ENCODE assay signal across 17 cellular contexts in the genomic region with DNA sequence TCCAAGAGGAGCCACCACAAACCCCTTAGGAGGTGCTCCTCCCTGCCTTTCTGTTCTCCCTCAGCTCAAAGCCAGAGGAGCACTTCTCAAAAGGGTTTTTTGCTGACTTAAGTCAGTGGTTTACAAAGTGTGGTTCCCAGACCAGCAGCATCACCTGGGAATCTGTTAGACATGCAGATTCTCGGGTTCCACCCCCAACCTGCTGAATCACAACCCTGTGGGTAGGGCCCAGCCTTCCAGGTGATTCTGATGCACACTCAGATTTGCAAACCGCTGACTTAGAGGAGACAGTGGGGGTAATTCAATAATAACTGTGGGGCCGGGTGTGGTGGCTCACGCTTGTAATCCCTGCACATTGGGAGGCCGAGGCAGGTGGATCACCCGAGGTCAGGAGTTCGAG. TPM values are rescaled to one million over a fixed set of nuclear protein-coding genes. Genes with fewer than 3 reads are reported as not detected.
"Had no signal": no experiment of that assay in that cellular context is flagged by ENCODE, and none has a peak within 500 bp of the region (broad histone marks: within the 10 kb centered on the region; RNA-seq: fewer than 3 reads in every experiment).

No MANE protein-coding gene starts in this region.

- H3K27ac ChIP-seq: cardiac muscle cell, foreskin keratinocyte, thoracic aorta had no signal

- H3K36me3 ChIP-seq: cardiac muscle cell, esophagus squamous epithelium, thoracic aorta had no signal

- H3K27ac Mint-ChIP-seq: activated naive CD8-positive, alpha-beta T cell treated with anti-CD3 and anti-CD28 coated beads, Interleukin-2, amount 10 ng/mL, durations not matched to agents 7 days and 5 days; naive thymus-derived CD8-positive, alpha-beta T cell; progenitor cell of endocrine pancreas had no signal

- H3K9me3 Mint-ChIP-seq: activated naive CD8-positive, alpha-beta T cell treated with anti-CD3 and anti-CD28 coated beads, Interleukin-2, amount 10 ng/mL, durations not matched to agents 7 days and 5 days; naive thymus-derived CD8-positive, alpha-beta T cell; stimulated activated naive CD8-positive, alpha-beta T cell treated with anti-CD3 and anti-CD28 coated beads, Interleukin-15, amount 100 ng/mL, for 72 hours had no signal

- H3K27me3 ChIP-seq: cardiac muscle cell, foreskin keratinocyte had no signal

- H3K36me3 Mint-ChIP-seq: activated naive CD8-positive, alpha-beta T cell treated with anti-CD3 and anti-CD28 coated beads, Interleukin-2, amount 10 ng/mL, durations not matched to agents 7 days and 5 days; naive thymus-derived CD8-positive, alpha-beta T cell had no signal

- H3K9me3 ChIP-seq: esophagus squamous epithelium, mucosa of descending colon, thoracic aorta had no signal

- ATAC-seq: foreskin keratinocyte; left colon; mucosa of descending colon; naive thymus-derived CD8-positive, alpha-beta T cell; right cardiac atrium; stimulated activated naive CD8-positive, alpha-beta T cell treated with anti-CD3 and anti-CD28 coated beads, Interleukin-15, amount 100 ng/mL, for 72 hours had no signal

- H3K4me3 Mint-ChIP-seq: activated naive CD8-positive, alpha-beta T cell treated with anti-CD3 and anti-CD28 coated beads, Interleukin-2, amount 10 ng/mL, durations not matched to agents 7 days and 5 days; naive thymus-derived CD8-positive, alpha-beta T cell; stimulated activated naive CD8-positive, alpha-beta T cell treated with anti-CD3 and anti-CD28 coated beads, Interleukin-15, amount 100 ng/mL, for 72 hours had no signal

- H3K27me3 Mint-ChIP-seq: progenitor cell of endocrine pancreas had no signal

- H3K4me3 ChIP-seq: cardiac muscle cell, esophagus squamous epithelium, mucosa of descending colon, thoracic aorta had no signal

- DNase-seq: activated CD4-positive, alpha-beta T cell treated with anti-CD3 and anti-CD28 coated beads for 1 hour; activated gamma-delta T cell; activated naive CD8-positive, alpha-beta T cell treated with anti-CD3 and anti-CD28 coated beads, Interleukin-2, amount 10 ng/mL, durations not matched to agents 7 days and 5 days; activated T-cell treated with anti-CD3 and anti-CD28 coated beads, Interleukin-2, amount 50 U/mL, for 1 hour; aorta; esophagus squamous epithelium; foreskin keratinocyte; left colon; mucosa of descending colon; naive thymus-derived CD8-positive, alpha-beta T cell; stimulated activated CD8-positive, alpha-beta memory T cell treated with anti-CD3 and anti-CD28 coated beads, Interleukin-4, amount 100 ng/mL, for 48 hours; stimulated activated naive CD8-positive, alpha-beta T cell treated with anti-CD3 and anti-CD28 coated beads, Interleukin-15, amount 100 ng/mL, for 72 hours; T1000 had no signal

RNA-seq across cellular contexts. Expression of a gene that starts 22.8 kb away (rescaled TPM):
- total RNA-seq: activated naive CD8-positive, alpha-beta T cell treated with anti-CD3 and anti-CD28 coated beads, Interleukin-2, amount 10 ng/mL, durations not matched to agents 7 days and 5 days; naive thymus-derived CD8-positive, alpha-beta T cell had no signal
- polyA plus RNA-seq: naive thymus-derived CD8-positive, alpha-beta T cell had no signal
